ENCODE assay signal across 22 cellular contexts in genomic region chr10:72689660-72690059, GRCh38.
"Had no signal": no experiment of that assay in that cellular context is flagged by ENCODE, and none has a peak within 500 bp of the region (broad histone marks: within the 10 kb centered on the region; RNA-seq: fewer than 3 reads in every experiment).

No MANE protein-coding gene starts in this region.

- H3K9me3 ChIP-seq: esophagus squamous epithelium, left ventricle myocardium inferior, lower lobe of right lung, ovary, spleen, stomach, thoracic aorta, transverse colon had no signal

- H3K36me3 ChIP-seq: esophagus squamous epithelium, left ventricle myocardium inferior, lower lobe of right lung, ovary, spleen, stomach, thoracic aorta, transverse colon had no signal

- H3K27me3 ChIP-seq: esophagus squamous epithelium, ovary, spleen, stomach, transverse colon had no signal

- H3K36me3 Mint-ChIP-seq: naive thymus-derived CD8-positive, alpha-beta T cell had no signal

- ATAC-seq: left cardiac atrium; lower lobe of right lung; naive thymus-derived CD8-positive, alpha-beta T cell; right cardiac atrium had no signal

- H3K9me3 Mint-ChIP-seq: immature natural killer cell; naive thymus-derived CD8-positive, alpha-beta T cell; neural crest cell had no signal

- DNase-seq: effector memory CD4-positive, alpha-beta T cell; esophagus squamous epithelium; immature natural killer cell; kidney; left cardiac atrium; left ventricle myocardium inferior; lower lobe of right lung; mesendoderm; naive thymus-derived CD8-positive, alpha-beta T cell; ovary; right cardiac atrium; spleen; stimulated activated CD4-positive, alpha-beta T cell treated with anti-CD3 and anti-CD28 coated beads, Interleukin-15, amount 100 ng/mL, for 24 hours; stimulated activated CD4-positive, alpha-beta T cell treated with anti-CD3 and anti-CD28 coated beads, Interleukin-2, amount 100 ng/mL, for 24 hours; stimulated activated CD4-positive, alpha-beta T cell treated with anti-CD3 and anti-CD28 coated beads, Interleukin-4, amount 100 ng/mL, for 4 hours; stimulated activated naive CD4-positive, alpha-beta T cell; stomach; substantia nigra; transverse colon had no signal

- H3K27ac ChIP-seq: epithelial cell of prostate, esophagus squamous epithelium, left ventricle myocardium inferior, lower lobe of right lung, ovary, spleen, stomach, thoracic aorta, transverse colon had no signal

- H3K4me3 ChIP-seq: esophagus squamous epithelium, left ventricle myocardium inferior, lower lobe of right lung, ovary, spleen, stomach, thoracic aorta, transverse colon had no signal
